Comparison of ENCODE assay signal across 16 cellular contexts in genomic region chr14:103858063-103858820, GRCh38. TPM values are rescaled to one million over a fixed set of nuclear protein-coding genes. Genes with fewer than 3 reads are reported as not detected.
DNase-seq lines count a peak whose midpoint lies in the region; ATAC-seq and TF ChIP-seq lines count a peak whose summit lies in the region.
"Had no signal": no experiment of that assay in that cellular context is flagged by ENCODE, and none has a peak within 500 bp of the region (broad histone marks: within the 10 kb centered on the region; RNA-seq: fewer than 3 reads in every experiment).

No MANE protein-coding gene starts in this region.

- no peaks in the 10 kb centered on the region for H3K36me3 Mint-ChIP-seq in activated CD8-positive, alpha-beta memory T cell treated with anti-CD3 and anti-CD28 coated beads, Interleukin-2, amount 10 ng/mL, durations not matched to agents 7 days and 5 days

- 80 to 92% (median 87%) methylated on average over 13 to 14 of the region's 14 CpGs for WGBS in spleen, 5 donors

- CTCF ChIA-PET in activated CD8-positive, alpha-beta memory T cell treated with anti-CD3 and anti-CD28 coated beads, Interleukin-2, amount 10 ng/mL, durations not matched to agents 7 days and 5 days (lab: Charles Lee), result no interaction called here
- CTCF ChIA-PET in HEK293 (lab: Yijun Ruan, JAX), result interaction anchor here (0.7 kb wide), 1 partner anchor 52 kb away, joined by 3 read pairs; no protein-coding TSS in a partner anchor

- H3K9me3 ChIP-seq in HEK293 (ENCODE audit: control insufficient read depth, insufficient read depth, low read depth, low read length) (no peaks in the 10 kb centered on the region), lower lobe of right lung (no peaks in the 10 kb centered on the region), spleen (no peaks in the 10 kb centered on the region)
- H3K9me3 ChIP-seq: Caco-2, MG63 had no signal

- in situ Hi-C loops in GM13977 (cut with MboI; ENCODE audit: low pct_unique_long_range_greater_than_20kb, low sequenced_read_pairs, unreplicated experiment), result no loop called here

- peak; percentile 53 for ATAC-seq in activated CD8-positive, alpha-beta memory T cell treated with anti-CD3 and anti-CD28 coated beads, Interleukin-2, amount 10 ng/mL, durations not matched to agents 7 days and 5 days
- ATAC-seq in lower lobe of right lung (no peak), GM19324 (IDR thresholded peaks at IDR 0.05; ENCODE audit: low FRiP score, unreplicated experiment) (no peak)
- ATAC-seq: HepG2 had no signal

- no peak for TF ChIP-seq POLR2A in spleen (IDR thresholded peaks at IDR 0.05)

- no peak overlapping the region for H3K27ac Mint-ChIP-seq in activated CD8-positive, alpha-beta memory T cell treated with anti-CD3 and anti-CD28 coated beads, Interleukin-2, amount 10 ng/mL, durations not matched to agents 7 days and 5 days

- no peaks in the 10 kb centered on the region for H3K36me3 ChIP-seq in HEK293 (ENCODE audit: control insufficient read depth in 2 of 2, insufficient read depth in 1 of 2, low read length in 2 of 2)
- H3K36me3 ChIP-seq in lower lobe of right lung, result no peaks in the 10 kb centered on the region
- H3K36me3 ChIP-seq in spleen, result no peaks in the 10 kb centered on the region
- H3K36me3 ChIP-seq: MG63 had no signal

- POLR2A ChIA-PET in HEK293 (lab: Yijun Ruan, JAX), result no interaction called here

- H3K4me3 ChIP-seq in HEK293 (ENCODE audit: low read depth, low read length) (no peak overlapping the region), lower lobe of right lung (no peak overlapping the region), spleen (no peak overlapping the region)
- H3K4me3 ChIP-seq: MG63 had no signal

- H3K9me3 Mint-ChIP-seq in activated CD8-positive, alpha-beta memory T cell treated with anti-CD3 and anti-CD28 coated beads, Interleukin-2, amount 10 ng/mL, durations not matched to agents 7 days and 5 days (ENCODE audit: low read depth), result no peaks in the 10 kb centered on the region

- peaks cover 8% of the 10 kb centered on the region for H3K27me3 Mint-ChIP-seq in activated CD8-positive, alpha-beta memory T cell treated with anti-CD3 and anti-CD28 coated beads, Interleukin-2, amount 10 ng/mL, durations not matched to agents 7 days and 5 days

- H3K4me1 ChIP-seq in HEK293 (ENCODE audit: control insufficient read depth, insufficient read depth, low read length) (peaks cover 4% of the 10 kb centered on the region), lower lobe of right lung (peaks cover 36% of the 10 kb centered on the region), spleen (peaks cover 0 to 79% (median 27%) of the 10 kb centered on the region in 6 donors)

- H3K27ac ChIP-seq in HEK293 (ENCODE audit: extremely low read depth, low read depth, low read length) (no peak overlapping the region), lower lobe of right lung (no peak overlapping the region), spleen (no peak overlapping the region)

- H3K27me3 ChIP-seq in lower lobe of right lung (ENCODE audit: low read depth) (no peaks in the 10 kb centered on the region), spleen (replicated peaks in 1 of 7) (peaks cover 0 to 5% (median 0%) of the 10 kb centered on the region in 7 donors)
- H3K27me3 ChIP-seq: MG63 had no signal

- intact Hi-C loops in lower lobe of right lung (cut with DNase I) (no loop called here), spleen (cut with DNase I; ENCODE audit: low total_unique reads) (no loop called here)

- TF ChIP-seq CTCF in HEK293 (tag by site-specific recombination; IDR thresholded peaks at IDR 0.05), result no peak
- no peak for TF ChIP-seq CTCF in lower lobe of right lung (IDR thresholded peaks at IDR 0.05)
- no peak for TF ChIP-seq CTCF in spleen (IDR thresholded peaks at IDR 0.05 in 8 of 11, conservative IDR thresholded peaks at IDR 0.05 in 3 of 11)
- TF ChIP-seq CTCF in GM13977 (IDR thresholded peaks at IDR 0.05; ENCODE audit: extremely low read depth, insufficient read depth, missing control alignments), result no peak

- DNase-seq in activated CD8-positive, alpha-beta memory T cell treated with anti-CD3 and anti-CD28 coated beads, Interleukin-2, amount 10 ng/mL, durations not matched to agents 7 days and 5 days, result no peak
- DNase-seq in activated CD8-positive, alpha-beta memory T cell treated with anti-CD3 and anti-CD28 coated beads, Interleukin-2, amount 50 U/mL, for 4 hours, result no peak
- DNase-seq in lower lobe of right lung (peak; percentile 38), spleen (peak; percentile 69), GM13977 (ENCODE audit: low spot score) (no peak)
- no peak for DNase-seq in activated naive CD4-positive, alpha-beta T cell (lab: John Stamatoyannopoulos, UW)
- DNase-seq: 8988T, Caco-2, MG63, NCI-H1092 treated with DMSO at 0.1 percent for 48 hours, NCI-H187 treated with DMSO at 0.1 percent for 48 hours, NCI-H510A, SHP77 treated with DMSO at 0.1 percent for 48 hours had no signal

- H3K4me3 Mint-ChIP-seq in activated CD8-positive, alpha-beta memory T cell treated with anti-CD3 and anti-CD28 coated beads, Interleukin-2, amount 10 ng/mL, durations not matched to agents 7 days and 5 days, result no peak overlapping the region

- H3K4me1 Mint-ChIP-seq in activated CD8-positive, alpha-beta memory T cell treated with anti-CD3 and anti-CD28 coated beads, Interleukin-2, amount 10 ng/mL, durations not matched to agents 7 days and 5 days, result peaks cover 3% of the 10 kb centered on the region

TF ChIP-seq in HEK293, 187 proteins besides CTCF, POLR2A, EP300 and RAD21:
- TF ChIP-seq ZNF239 (tag by site-specific recombination; IDR thresholded peaks at IDR 0.05) (peak; percentile 88; the same call in 1 of the 2 replicates), ZNF623 (tag by site-specific recombination; IDR thresholded peaks at IDR 0.05) (no peak)

RNA-seq across cellular contexts. Expression of gene PPP1R13B, which starts 10.9 kb away (rescaled TPM):
- 10 to 100 TPM in 1 of 2 experiments, 1 to 10 TPM in 1; 8.6 to 11.7 TPM for total RNA-seq in activated CD8-positive, alpha-beta memory T cell treated with anti-CD3 and anti-CD28 coated beads, Interleukin-2, amount 10 ng/mL, durations not matched to agents 7 days and 5 days
- 60.6 TPM for total RNA-seq in lower lobe of right lung
- total RNA-seq in spleen, result 10 to 100 TPM; 23.4 to 95.3 (median 52.9) TPM
- 10 to 100 TPM in 2 of 3 donors, 1 to 10 TPM in 1; 5.7 to 27.0 (median 12.7) TPM for polyA plus RNA-seq in spleen

Comparison
In these comparisons a context has a peak if more than half of its experiments do, and no peak if none do; other contexts are left out.
1. DNase-seq: peak in lower lobe of right lung (single experiment) and spleen (single experiment); none in activated CD8-positive, alpha-beta memory T cell treated with anti-CD3 and anti-CD28 coated beads, Interleukin-2, amount 10 ng/mL, durations not matched to agents 7 days and 5 days (single experiment), activated CD8-positive, alpha-beta memory T cell treated with anti-CD3 and anti-CD28 coated beads, Interleukin-2, amount 50 U/mL, for 4 hours (single experiment), GM13977 (single experiment) and activated naive CD4-positive, alpha-beta T cell (0 of 4).